1 cellular context compared by ENCODE assay signal in genomic region chr1:211613108-211613947, GRCh38.
TF ChIP-seq lines count a peak whose summit lies in the region.

No MANE protein-coding gene starts in this region.

TF ChIP-seq in K562, 482 proteins besides CTCF, POLR2A, EP300 and RAD21 (continued from another document and continues in another):
- TF ChIP-seq CUX1 (CRISPR knock-in tag; IDR thresholded peaks at IDR 0.05) (peak; percentile 93), NCOA1 (IDR thresholded peaks at IDR 0.05; ENCODE audit: low read depth) (peak; percentile 43; the same call in 1 of the 2 replicates), ARNT (IDR thresholded peaks at IDR 0.05) (peak; percentile 47 to 58; a peak in 2 of 4 replicates), ARID1B (IDR thresholded peaks at IDR 0.05) (peak; percentile 84), C11orf30 (IDR thresholded peaks at IDR 0.05; ENCODE audit: low read depth) (peak; percentile 99), NEUROD1 (IDR thresholded peaks at IDR 0.05; ENCODE audit: borderline replicate concordance, low read depth, low read length, partially characterized antibody) (peak; percentile 79), CEBPB (tag; IDR thresholded peaks at IDR 0.05) (peak; percentile 85), PCBP2 (IDR thresholded peaks at IDR 0.05; ENCODE audit: low read depth, low read length, poor library complexity, severe bottlenecking) (no peak), TCF7L2 (IDR thresholded peaks at IDR 0.05; ENCODE audit: low read depth, low read length) (peak; percentile 53; the same call in 1 of the 2 replicates), IRF9 (tag; IDR thresholded peaks at IDR 0.05) (peak; percentile 87), PHF8 (IDR thresholded peaks at IDR 0.05; ENCODE audit: borderline replicate concordance, low read length) (peak; percentile 56; the same call in 1 of the 2 replicates), ZNF707 (CRISPR knock-in tag; conservative IDR thresholded peaks at IDR 0.05) (peak; percentile 60), POLR2AphosphoS5 (IDR thresholded peaks at IDR 0.05; ENCODE audit: control insufficient read depth, insufficient read depth, low read depth, low read length) (peak; percentile 70; the same call in 1 of the 2 replicates), FOXA1 (IDR thresholded peaks at IDR 0.05; ENCODE audit: borderline replicate concordance) (no peak), SNRNP70 (optimal IDR thresholded peaks at IDR 0.05; ENCODE audit: low read depth, low read length) (no peak), ZBTB2 (IDR thresholded peaks at IDR 0.05) (no peak), HSF4 (CRISPR knock-in tag; IDR thresholded peaks at IDR 0.05; ENCODE audit: borderline replicate concordance) (0 out of 2 replicates have a peak, but pooled peaks have one; percentile 69), SUPT5H (IDR thresholded peaks at IDR 0.05) (peak; percentile 62), SRSF1 (IDR thresholded peaks at IDR 0.05; ENCODE audit: low read depth, low read length) (no peak), HDAC1 (IDR thresholded peaks at IDR 0.05) (peak in 1 of 2 experiments; percentile 69; a peak in 1 of 4 replicates), EGR1 (conservative IDR thresholded peaks at IDR 0.05) (no peak), BRF2 (IDR thresholded peaks at IDR 0.05; ENCODE audit: borderline replicate concordance, insufficient read depth, insufficient read length) (no peak), CHD4 (IDR thresholded peaks at IDR 0.05; ENCODE audit: insufficient read depth, insufficient replicate concordance, low read depth, low read length, poor library complexity, severe bottlenecking) (no peak), MED1 (CRISPR knock-in tag; IDR thresholded peaks at IDR 0.05; ENCODE audit: borderline replicate concordance) (no peak), NUFIP1 (IDR thresholded peaks at IDR 0.05; ENCODE audit: partially characterized antibody) (no peak), ZNF263 (CRISPR knock-in tag; IDR thresholded peaks at IDR 0.05; ENCODE audit: borderline replicate concordance) (peak; percentile 63; the same call in 1 of the 2 replicates), ZBTB9 (CRISPR knock-in tag; IDR thresholded peaks at IDR 0.05) (peak; percentile 94), RFX1 (IDR thresholded peaks at IDR 0.05) (no peak), SMARCB1 (IDR thresholded peaks at IDR 0.05; ENCODE audit: insufficient read length, low read depth) (peak; percentile 40), ZNF124 (CRISPR knock-in tag; IDR thresholded peaks at IDR 0.05) (no peak), ZNF584 (CRISPR knock-in tag; IDR thresholded peaks at IDR 0.05; ENCODE audit: low read depth) (no peak; the same call in 1 of the 2 replicates), POLR2H (tag; IDR thresholded peaks at IDR 0.05; ENCODE audit: low read depth) (no peak), ARID3A (IDR thresholded peaks at IDR 0.05; ENCODE audit: borderline replicate concordance, low read depth, low read length) (no peak), LEF1 (IDR thresholded peaks at IDR 0.05) (peak; percentile 86), HDAC8 (tag; IDR thresholded peaks at IDR 0.05) (peak; percentile 91), FOXK2 (conservative IDR thresholded peaks at IDR 0.05 in 1 of 2, IDR thresholded peaks at IDR 0.05 in 1 of 2; ENCODE audit: low read depth in 2 of 2) (peak; percentile 52 to 97; a peak in 3 of 4 replicates), SRSF9 (IDR thresholded peaks at IDR 0.05; ENCODE audit: borderline replicate concordance, low read depth, low read length) (no peak), ZNF644 (tag; IDR thresholded peaks at IDR 0.05; ENCODE audit: low read depth) (peak; percentile 85), SMARCC2 (IDR thresholded peaks at IDR 0.05; ENCODE audit: low read depth) (peak; percentile 63)
- TF ChIP-seq, protein P1, sequence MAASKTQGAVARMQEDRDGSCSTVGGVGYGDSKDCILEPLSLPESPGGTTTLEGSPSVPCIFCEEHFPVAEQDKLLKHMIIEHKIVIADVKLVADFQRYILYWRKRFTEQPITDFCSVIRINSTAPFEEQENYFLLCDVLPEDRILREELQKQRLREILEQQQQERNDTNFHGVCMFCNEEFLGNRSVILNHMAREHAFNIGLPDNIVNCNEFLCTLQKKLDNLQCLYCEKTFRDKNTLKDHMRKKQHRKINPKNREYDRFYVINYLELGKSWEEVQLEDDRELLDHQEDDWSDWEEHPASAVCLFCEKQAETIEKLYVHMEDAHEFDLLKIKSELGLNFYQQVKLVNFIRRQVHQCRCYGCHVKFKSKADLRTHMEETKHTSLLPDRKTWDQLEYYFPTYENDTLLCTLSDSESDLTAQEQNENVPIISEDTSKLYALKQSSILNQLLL (CRISPR knock-in tag; IDR thresholded peaks at IDR 0.05; ENCODE audit: borderline replicate concordance), result no peak
- TF ChIP-seq, protein P2, sequence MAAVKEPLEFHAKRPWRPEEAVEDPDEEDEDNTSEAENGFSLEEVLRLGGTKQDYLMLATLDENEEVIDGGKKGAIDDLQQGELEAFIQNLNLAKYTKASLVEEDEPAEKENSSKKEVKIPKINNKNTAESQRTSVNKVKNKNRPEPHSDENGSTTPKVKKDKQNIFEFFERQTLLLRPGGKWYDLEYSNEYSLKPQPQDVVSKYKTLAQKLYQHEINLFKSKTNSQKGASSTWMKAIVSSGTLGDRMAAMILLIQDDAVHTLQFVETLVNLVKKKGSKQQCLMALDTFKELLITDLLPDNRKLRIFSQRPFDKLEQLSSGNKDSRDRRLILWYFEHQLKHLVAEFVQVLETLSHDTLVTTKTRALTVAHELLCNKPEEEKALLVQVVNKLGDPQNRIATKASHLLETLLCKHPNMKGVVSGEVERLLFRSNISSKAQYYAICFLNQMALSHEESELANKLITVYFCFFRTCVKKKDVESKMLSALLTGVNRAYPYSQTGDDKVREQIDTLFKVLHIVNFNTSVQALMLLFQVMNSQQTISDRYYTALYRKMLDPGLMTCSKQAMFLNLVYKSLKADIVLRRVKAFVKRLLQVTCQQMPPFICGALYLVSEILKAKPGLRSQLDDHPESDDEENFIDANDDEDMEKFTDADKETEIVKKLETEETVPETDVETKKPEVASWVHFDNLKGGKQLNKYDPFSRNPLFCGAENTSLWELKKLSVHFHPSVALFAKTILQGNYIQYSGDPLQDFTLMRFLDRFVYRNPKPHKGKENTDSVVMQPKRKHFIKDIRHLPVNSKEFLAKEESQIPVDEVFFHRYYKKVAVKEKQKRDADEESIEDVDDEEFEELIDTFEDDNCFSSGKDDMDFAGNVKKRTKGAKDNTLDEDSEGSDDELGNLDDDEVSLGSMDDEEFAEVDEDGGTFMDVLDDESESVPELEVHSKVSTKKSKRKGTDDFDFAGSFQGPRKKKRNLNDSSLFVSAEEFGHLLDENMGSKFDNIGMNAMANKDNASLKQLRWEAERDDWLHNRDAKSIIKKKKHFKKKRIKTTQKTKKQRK (IDR thresholded peaks at IDR 0.05; ENCODE audit: borderline replicate concordance, low read depth, low read length), result no peak
- TF ChIP-seq, protein P3, sequence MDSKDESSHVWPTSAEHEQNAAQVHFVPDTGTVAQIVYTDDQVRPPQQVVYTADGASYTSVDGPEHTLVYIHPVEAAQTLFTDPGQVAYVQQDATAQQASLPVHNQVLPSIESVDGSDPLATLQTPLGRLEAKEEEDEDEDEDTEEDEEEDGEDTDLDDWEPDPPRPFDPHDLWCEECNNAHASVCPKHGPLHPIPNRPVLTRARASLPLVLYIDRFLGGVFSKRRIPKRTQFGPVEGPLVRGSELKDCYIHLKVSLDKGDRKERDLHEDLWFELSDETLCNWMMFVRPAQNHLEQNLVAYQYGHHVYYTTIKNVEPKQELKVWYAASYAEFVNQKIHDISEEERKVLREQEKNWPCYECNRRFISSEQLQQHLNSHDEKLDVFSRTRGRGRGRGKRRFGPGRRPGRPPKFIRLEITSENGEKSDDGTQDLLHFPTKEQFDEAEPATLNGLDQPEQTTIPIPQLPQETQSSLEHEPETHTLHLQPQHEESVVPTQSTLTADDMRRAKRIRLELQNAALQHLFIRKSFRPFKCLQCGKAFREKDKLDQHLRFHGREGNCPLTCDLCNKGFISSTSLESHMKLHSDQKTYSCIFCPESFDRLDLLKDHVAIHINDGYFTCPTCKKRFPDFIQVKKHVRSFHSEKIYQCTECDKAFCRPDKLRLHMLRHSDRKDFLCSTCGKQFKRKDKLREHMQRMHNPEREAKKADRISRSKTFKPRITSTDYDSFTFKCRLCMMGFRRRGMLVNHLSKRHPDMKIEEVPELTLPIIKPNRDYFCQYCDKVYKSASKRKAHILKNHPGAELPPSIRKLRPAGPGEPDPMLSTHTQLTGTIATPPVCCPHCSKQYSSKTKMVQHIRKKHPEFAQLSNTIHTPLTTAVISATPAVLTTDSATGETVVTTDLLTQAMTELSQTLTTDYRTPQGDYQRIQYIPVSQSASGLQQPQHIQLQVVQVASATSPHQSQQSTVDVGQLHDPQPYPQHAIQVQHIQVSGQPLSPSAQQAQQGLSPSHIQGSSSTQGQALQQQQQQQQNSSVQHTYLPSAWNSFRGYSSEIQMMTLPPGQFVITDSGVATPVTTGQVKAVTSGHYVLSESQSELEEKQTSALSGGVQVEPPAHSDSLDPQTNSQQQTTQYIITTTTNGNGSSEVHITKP (IDR thresholded peaks at IDR 0.05; ENCODE audit: partially characterized antibody), result peak; percentile 99
